10 cellular contexts compared by ENCODE assay signal in the genomic region with DNA sequence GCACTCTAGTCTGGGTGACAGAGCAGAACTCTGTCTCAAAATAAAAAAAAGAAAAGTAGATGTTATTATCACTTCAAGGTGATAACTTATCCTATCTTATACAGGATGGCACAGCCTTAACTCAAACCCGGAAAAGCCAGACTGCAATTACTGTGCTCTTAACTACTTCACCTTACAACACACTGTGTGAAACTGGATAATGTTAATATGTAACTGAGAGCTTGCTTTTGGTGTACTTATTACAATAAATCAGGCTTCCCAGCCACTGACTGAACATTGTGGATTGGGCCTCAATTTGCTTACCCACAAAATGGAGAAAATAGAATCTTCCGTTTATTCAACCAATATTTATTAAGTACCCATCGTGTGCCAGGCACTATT. TPM values are rescaled to one million over a fixed set of nuclear protein-coding genes. Genes with fewer than 3 reads are reported as not detected.
A peak's percentile ranks its signal among the peaks of the same experiment; 100 is the strongest.
DNase-seq lines count a peak whose midpoint lies in the region; ATAC-seq and TF ChIP-seq lines count a peak whose summit lies in the region.
"Had no signal": no experiment of that assay in that cellular context is flagged by ENCODE, and none has a peak within 500 bp of the region (broad histone marks: within the 10 kb centered on the region; RNA-seq: fewer than 3 reads in every experiment).

No MANE protein-coding gene starts in this region.

- CTCF ChIA-PET in GM10248 (lab: Yijun Ruan, JAX) = interaction anchor here (3.3 kb wide), 1 partner anchor 12 kb away, joined by 19 read pairs; no protein-coding TSS in a partner anchor

- H3K27ac Mint-ChIP-seq in stimulated activated effector memory CD8-positive, alpha-beta T cell treated with anti-CD3 and anti-CD28 coated beads, Interleukin-12 subunit alpha, Interleukin-12 subunit beta, amount 100 ng/mL, for 72 hours = peak overlapping the region; percentile 98

- H3K27me3 Mint-ChIP-seq in activated T-cell treated with anti-CD3 and anti-CD28 coated beads, Interleukin-2, amount 50 U/mL, for 4 hours (ENCODE audit: low read depth) = no peaks in the 10 kb centered on the region

- peak overlapping the region; percentile 99 for H3K4me3 Mint-ChIP-seq in activated T-cell treated with anti-CD3 and anti-CD28 coated beads, Interleukin-2, amount 50 U/mL, for 4 hours
- peak overlapping the region; percentile 99 for H3K4me3 Mint-ChIP-seq in stimulated activated effector memory CD8-positive, alpha-beta T cell treated with anti-CD3 and anti-CD28 coated beads, Interleukin-12 subunit alpha, Interleukin-12 subunit beta, amount 100 ng/mL, for 72 hours

- TF ChIP-seq CTCF in foreskin fibroblast (IDR thresholded peaks at IDR 0.05; ENCODE audit: low read depth, low read length) (no peak), GM10248 (IDR thresholded peaks at IDR 0.05; ENCODE audit: control extremely low read depth, extremely low read depth, low read depth, missing control alignments) (no peak)

- POLR2A ChIA-PET in GM10248 (lab: Yijun Ruan, JAX) = no interaction called here

- peak overlapping the region; percentile 81 to 99 for H3K4me3 ChIP-seq in foreskin fibroblast (ENCODE audit: low read depth in 1 of 2, low read length in 2 of 2)

- peaks cover 32% of the 10 kb centered on the region for H3K36me3 Mint-ChIP-seq in activated T-cell treated with anti-CD3 and anti-CD28 coated beads, Interleukin-2, amount 50 U/mL, for 4 hours (ENCODE audit: insufficient read depth)
- H3K36me3 Mint-ChIP-seq in stimulated activated effector memory CD8-positive, alpha-beta T cell treated with anti-CD3 and anti-CD28 coated beads, Interleukin-12 subunit alpha, Interleukin-12 subunit beta, amount 100 ng/mL, for 72 hours = peaks cover 95% of the 10 kb centered on the region

- ATAC-seq in activated T-cell treated with anti-CD3 and anti-CD28 coated beads, Interleukin-2, amount 50 U/mL, for 4 hours = no peak
- ATAC-seq in stimulated activated effector memory CD8-positive, alpha-beta T cell treated with anti-CD3 and anti-CD28 coated beads, Interleukin-12 subunit alpha, Interleukin-12 subunit beta, amount 100 ng/mL, for 72 hours = no peak
- no peak for ATAC-seq in GM19023 (IDR thresholded peaks at IDR 0.05; ENCODE audit: unreplicated experiment)

- H3K4me1 Mint-ChIP-seq in activated T-cell treated with anti-CD3 and anti-CD28 coated beads, Interleukin-2, amount 50 U/mL, for 4 hours (ENCODE audit: low read depth) = peaks cover 26% of the 10 kb centered on the region
- peaks cover 38% of the 10 kb centered on the region for H3K4me1 Mint-ChIP-seq in stimulated activated effector memory CD8-positive, alpha-beta T cell treated with anti-CD3 and anti-CD28 coated beads, Interleukin-12 subunit alpha, Interleukin-12 subunit beta, amount 100 ng/mL, for 72 hours

- no peak for DNase-seq in activated T-cell treated with anti-CD3 and anti-CD28 coated beads, Interleukin-2, amount 50 U/mL, for 4 hours
- DNase-seq in activated T-cell treated with anti-CD3 and anti-CD28 coated beads, Interleukin-2, amount 50 U/mL, for 1 hour = no peak
- DNase-seq in RKO (ENCODE audit: low spot score) (peak; percentile 13), foreskin fibroblast (no peak), GM10248 (ENCODE audit: extremely low spot score) (no peak)
- DNase-seq in stimulated activated effector memory CD8-positive, alpha-beta T cell treated with anti-CD3 and anti-CD28 coated beads, Interleukin-12 subunit alpha, Interleukin-12 subunit beta, amount 100 ng/mL, for 72 hours (ENCODE audit: low spot score in 2 of 2) = no peak
- no peak for DNase-seq in stimulated activated CD4-positive, alpha-beta T cell treated with anti-CD3 and anti-CD28 coated beads, Interleukin-4, amount 100 ng/mL, for 1 hour
- DNase-seq: NK-92 treated with Interleukin-12 subunit alpha and Interleukin-12 subunit beta, amount 100 ng/mL, for 24 hours; occipital lobe had no signal

- H3K9me3 Mint-ChIP-seq in activated T-cell treated with anti-CD3 and anti-CD28 coated beads, Interleukin-2, amount 50 U/mL, for 4 hours = no peaks in the 10 kb centered on the region
- no peaks in the 10 kb centered on the region for H3K9me3 Mint-ChIP-seq in stimulated activated effector memory CD8-positive, alpha-beta T cell treated with anti-CD3 and anti-CD28 coated beads, Interleukin-12 subunit alpha, Interleukin-12 subunit beta, amount 100 ng/mL, for 72 hours

RNA-seq across cellular contexts. Expression of a gene that starts 1.4 kb away (rescaled TPM):
- total RNA-seq in activated T-cell treated with anti-CD3 and anti-CD28 coated beads, Interleukin-2, amount 50 U/mL, for 4 hours = 10 to 100 TPM; 34.8 to 46.2 (median 37.3) TPM

RNA-seq across cellular contexts. Expression of a gene that starts 1.6 kb away (rescaled TPM):
- 100 to 1,000 TPM in 2 of 3 donors, 10 to 100 TPM in 1; 94.0 to 113 (median 101) TPM for total RNA-seq in activated T-cell treated with anti-CD3 and anti-CD28 coated beads, Interleukin-2, amount 50 U/mL, for 4 hours

RNA-seq across cellular contexts. Expression of a gene that starts 36.8 kb away (rescaled TPM):
- 10 to 100 TPM; 35.0 to 40.0 (median 38.9) TPM for total RNA-seq in activated T-cell treated with anti-CD3 and anti-CD28 coated beads, Interleukin-2, amount 50 U/mL, for 4 hours
